8 cellular contexts compared by ENCODE assay signal in the genomic region with DNA sequence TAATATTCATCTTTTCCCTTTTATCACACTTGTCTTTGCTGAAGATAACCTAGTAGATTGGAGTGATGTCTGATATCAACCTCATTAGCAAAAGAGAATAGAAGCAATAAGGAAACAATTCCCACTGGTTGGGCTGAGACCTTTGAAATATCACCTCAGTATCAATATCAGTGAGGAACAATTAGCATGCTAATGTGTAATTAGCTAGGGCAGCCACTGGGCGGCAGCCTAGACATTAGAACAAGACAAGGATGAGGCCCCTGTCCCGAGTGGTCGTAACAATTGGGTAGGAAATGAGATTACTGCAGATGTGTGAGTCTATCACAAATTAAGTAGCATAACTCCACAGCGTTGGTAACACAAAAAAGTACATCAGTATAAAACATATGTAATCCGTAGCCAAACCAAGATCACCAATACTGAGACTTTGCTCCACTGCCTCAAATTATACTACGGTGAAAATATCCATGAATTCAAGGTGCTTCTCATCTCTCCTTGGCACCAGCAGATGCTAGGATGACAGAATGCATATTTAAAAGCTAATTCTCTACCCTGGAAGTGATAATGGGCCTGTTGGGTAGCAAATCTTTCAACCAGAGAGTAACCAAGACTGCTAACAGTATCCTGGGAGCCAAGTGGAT.
DNase-seq lines count a peak whose midpoint lies in the region; ATAC-seq and TF ChIP-seq lines count a peak whose summit lies in the region.

No MANE protein-coding gene starts in this region.

- H3F3A ChIP-seq in neural progenitor cell (ENCODE audit: low read depth): no peaks in the 10 kb centered on the region

- peaks cover 2% of the 10 kb centered on the region for H3K27me3 Mint-ChIP-seq in neural progenitor cell (ENCODE audit: insufficient read depth, low read depth)

- peak; percentile 38 for ATAC-seq in HG03469 (IDR thresholded peaks at IDR 0.05; ENCODE audit: unreplicated experiment)
- ATAC-seq in HG03139 (IDR thresholded peaks at IDR 0.05; ENCODE audit: unreplicated experiment): no peak

- H3K27ac ChIP-seq in esophagus muscularis mucosa (replicated peaks in 1 of 4): no peak overlapping the region
- H3K27ac ChIP-seq in neural progenitor cell: no peak overlapping the region
- H3K27ac ChIP-seq in vagina: no peak overlapping the region

- no peak for TF ChIP-seq POLR2A in esophagus muscularis mucosa (IDR thresholded peaks at IDR 0.05; ENCODE audit: low read depth)
- no peak for TF ChIP-seq POLR2A in vagina (IDR thresholded peaks at IDR 0.05)

- peak overlapping the region; percentile 20 for H2AFZ ChIP-seq in neural progenitor cell (replicated peaks)

- no peaks in the 10 kb centered on the region for H3K9me3 Mint-ChIP-seq in neural progenitor cell

- H3K4me1 Mint-ChIP-seq in neural progenitor cell: peaks cover 15% of the 10 kb centered on the region

- intact Hi-C loops in esophagus muscularis mucosa (cut with DNase I) (loop anchor here (2.0 to 5.0 kb wide), 2 partner anchors 142 to 235 kb away; a partner anchor contains a TSS), vagina (cut with DNase I) (loop anchor here (10.0 kb wide), 1 partner anchor 225 kb away; no protein-coding TSS in a partner anchor)

- no peaks in the 10 kb centered on the region for H4K20me1 ChIP-seq in neural progenitor cell (ENCODE audit: low read depth)

- H3K36me3 Mint-ChIP-seq in neural progenitor cell: no peaks in the 10 kb centered on the region

- peak; percentile 52 to 75 (median 69) for TF ChIP-seq CTCF in esophagus muscularis mucosa (IDR thresholded peaks at IDR 0.05)
- TF ChIP-seq CTCF in neural progenitor cell (IDR thresholded peaks at IDR 0.05): peak; percentile 91
- peak; percentile 46 to 73 (median 63) for TF ChIP-seq CTCF in vagina (IDR thresholded peaks at IDR 0.05)

- H3K79me2 ChIP-seq in neural progenitor cell (ENCODE audit: low read depth): no peaks in the 10 kb centered on the region

- no peak overlapping the region for H3K4me2 ChIP-seq in neural progenitor cell

- H3K9ac ChIP-seq in neural progenitor cell: no peak overlapping the region

- no peak for TF ChIP-seq EP300 in esophagus muscularis mucosa (IDR thresholded peaks at IDR 0.05)

- H3K4me1 ChIP-seq in esophagus muscularis mucosa: peaks cover 0 to 11% (median 7%) of the 10 kb centered on the region in 4 donors
- no peaks in the 10 kb centered on the region for H3K4me1 ChIP-seq in neural progenitor cell
- no peaks in the 10 kb centered on the region for H3K4me1 ChIP-seq in vagina

- 59% methylated on average over 6 of the region's 6 CpGs for WGBS in esophagus muscularis mucosa

- H3K27me3 ChIP-seq in esophagus muscularis mucosa (no peaks in the 10 kb centered on the region), neural progenitor cell (no peaks in the 10 kb centered on the region), vagina (no peaks in the 10 kb centered on the region)

- H3K9me3 ChIP-seq in esophagus muscularis mucosa: no peaks in the 10 kb centered on the region
- H3K9me3 ChIP-seq in neural progenitor cell (ENCODE audit: low read depth): no peaks in the 10 kb centered on the region
- H3K9me3 ChIP-seq in vagina: no peaks in the 10 kb centered on the region

- DNase-seq in ELF-1 (ENCODE audit: low read depth, low spot score) (peak; percentile 47), OCI-M1 (lab: John Stamatoyannopoulos, UW) (peak; percentile 71), activated T-cell treated with anti-CD3 and anti-CD28 coated beads for 1 hour (ENCODE audit: low read depth) (peak; percentile 58), esophagus muscularis mucosa (ENCODE audit: extremely low spot score) (no peak), neural progenitor cell (ENCODE audit: low spot score) (peak; percentile 82), vagina (ENCODE audit: extremely low spot score in 2 of 2) (no peak)

- no peaks in the 10 kb centered on the region for H3K36me3 ChIP-seq in esophagus muscularis mucosa
- no peaks in the 10 kb centered on the region for H3K36me3 ChIP-seq in neural progenitor cell
- no peaks in the 10 kb centered on the region for H3K36me3 ChIP-seq in vagina

- H3K4me3 ChIP-seq in esophagus muscularis mucosa: no peak overlapping the region
- H3K4me3 ChIP-seq in neural progenitor cell: no peak overlapping the region
- no peak overlapping the region for H3K4me3 ChIP-seq in vagina

- no peak overlapping the region for H3K4me3 Mint-ChIP-seq in neural progenitor cell

- H3K27ac Mint-ChIP-seq in neural progenitor cell: no peak overlapping the region

Comparison
In these comparisons a context has a peak if more than half of its experiments do, and no peak if none do; other contexts are left out.
1. DNase-seq: peak in ELF-1 (single experiment), OCI-M1 (single experiment), activated T-cell treated with anti-CD3 and anti-CD28 coated beads for 1 hour (single experiment) and neural progenitor cell (single experiment); none in esophagus muscularis mucosa (single experiment) and vagina (0 of 2).
2. Peak in every context shown above with its lines, with median percentiles within 50 percentile points of each other: CTCF ChIP-seq.